In genomic region chr15:25439456-25439836, GRCh38 we compare ENCODE assay signal across 8 cellular contexts. TPM values are rescaled to one million over a fixed set of nuclear protein-coding genes. Genes with fewer than 3 reads are reported as not detected.
DNase-seq lines count a peak whose midpoint lies in the region; ATAC-seq lines count a peak whose summit lies in the region.

No MANE protein-coding gene starts in this region.

- POLR2A ChIA-PET in CD4-positive, alpha-beta memory T cell (lab: Charles Lee; ENCODE audit: partially characterized antibody): interaction anchor here (0.7 to 1.7 kb wide), 5 partner anchors 10 to 643 kb away, joined by 3 to 8 read pairs (median 3); no protein-coding TSS in a partner anchor

- CTCF ChIA-PET in CD4-positive, alpha-beta memory T cell (lab: Charles Lee; ENCODE audit: partially characterized antibody): interaction anchor here (0.7 kb wide), 1 partner anchor 42 kb away, joined by 3 read pairs; no protein-coding TSS in a partner anchor

- H3K27me3 Mint-ChIP-seq in CD4-positive, alpha-beta memory T cell: no peaks in the 10 kb centered on the region

- ATAC-seq in GM19351 (IDR thresholded peaks at IDR 0.05; ENCODE audit: unreplicated experiment) (peak; percentile 16), GM18517 (IDR thresholded peaks at IDR 0.05; ENCODE audit: unreplicated experiment) (no peak)
- ATAC-seq in stimulated activated effector memory CD8-positive, alpha-beta T cell treated with anti-CD3 and anti-CD28 coated beads, Interleukin-12 subunit alpha, Interleukin-12 subunit beta, amount 100 ng/mL, for 72 hours: peak; percentile 3

- H3K4me3 Mint-ChIP-seq in CD4-positive, alpha-beta memory T cell: peak overlapping the region; percentile 81 to 92 (median 83)
- H3K4me3 Mint-ChIP-seq in stimulated activated effector memory CD8-positive, alpha-beta T cell treated with anti-CD3 and anti-CD28 coated beads, Interleukin-12 subunit alpha, Interleukin-12 subunit beta, amount 100 ng/mL, for 72 hours: peak overlapping the region; percentile 80

- no peak for DNase-seq in CD4-positive, alpha-beta memory T cell
- DNase-seq in HS-27A (ENCODE audit: low read depth): peak; percentile 19
- peak; percentile 35 for DNase-seq in amniotic epithelial cell (ENCODE audit: low read depth)
- no peak for DNase-seq in stimulated activated effector memory CD8-positive, alpha-beta T cell treated with anti-CD3 and anti-CD28 coated beads, Interleukin-12 subunit alpha, Interleukin-12 subunit beta, amount 100 ng/mL, for 72 hours (ENCODE audit: low spot score in 2 of 2)
- DNase-seq in DMS153 (lab: John Stamatoyannopoulos, UW): no peak

- H3K36me3 ChIP-seq in CD4-positive, alpha-beta memory T cell (ENCODE audit: insufficient read depth, low read length): no peaks in the 10 kb centered on the region
- H3K36me3 ChIP-seq in iPS-15b (ENCODE audit: control insufficient read depth, insufficient read depth, low read length): no peaks in the 10 kb centered on the region

- H3K27me3 ChIP-seq in CD4-positive, alpha-beta memory T cell (ENCODE audit: insufficient read depth, low read length): no peaks in the 10 kb centered on the region
- H3K27me3 ChIP-seq in iPS-15b (ENCODE audit: control insufficient read depth, insufficient read depth, low read length): no peaks in the 10 kb centered on the region

- H3K27ac ChIP-seq in CD4-positive, alpha-beta memory T cell (ENCODE audit: low read depth, low read length): peak overlapping the region; percentile 84

- intact Hi-C loops in CD4-positive, alpha-beta memory T cell (cut with micrococcal nuclease): loop anchor here (1.0 to 10.0 kb wide), 3 partner anchors 413 to 643 kb away; no protein-coding TSS in a partner anchor

- H3K27ac Mint-ChIP-seq in CD4-positive, alpha-beta memory T cell: peak overlapping the region; percentile 62 to 89 (median 81)
- peak overlapping the region; percentile 90 for H3K27ac Mint-ChIP-seq in stimulated activated effector memory CD8-positive, alpha-beta T cell treated with anti-CD3 and anti-CD28 coated beads, Interleukin-12 subunit alpha, Interleukin-12 subunit beta, amount 100 ng/mL, for 72 hours

- H3K9me3 Mint-ChIP-seq in CD4-positive, alpha-beta memory T cell: no peaks in the 10 kb centered on the region
- no peaks in the 10 kb centered on the region for H3K9me3 Mint-ChIP-seq in stimulated activated effector memory CD8-positive, alpha-beta T cell treated with anti-CD3 and anti-CD28 coated beads, Interleukin-12 subunit alpha, Interleukin-12 subunit beta, amount 100 ng/mL, for 72 hours

- no peaks in the 10 kb centered on the region for H3K9me3 ChIP-seq in CD4-positive, alpha-beta memory T cell (ENCODE audit: control insufficient read depth in 1 of 2, low read length in 2 of 2)
- H3K9me3 ChIP-seq in iPS-15b (ENCODE audit: control insufficient read depth, insufficient read depth, low read length): no peaks in the 10 kb centered on the region

- peaks cover 4 to 8% of the 10 kb centered on the region in 2 donors for H3K36me3 Mint-ChIP-seq in CD4-positive, alpha-beta memory T cell
- no peaks in the 10 kb centered on the region for H3K36me3 Mint-ChIP-seq in stimulated activated effector memory CD8-positive, alpha-beta T cell treated with anti-CD3 and anti-CD28 coated beads, Interleukin-12 subunit alpha, Interleukin-12 subunit beta, amount 100 ng/mL, for 72 hours

- H3K4me1 ChIP-seq in CD4-positive, alpha-beta memory T cell (ENCODE audit: insufficient read depth, low read length): peaks cover 39% of the 10 kb centered on the region
- no peaks in the 10 kb centered on the region for H3K4me1 ChIP-seq in iPS-15b (ENCODE audit: control insufficient read depth, insufficient read depth, low read length)

- peak overlapping the region; percentile 67 to 73 for H3K4me3 ChIP-seq in CD4-positive, alpha-beta memory T cell (ENCODE audit: low read length in 2 of 2)
- H3K4me3 ChIP-seq in iPS-15b (ENCODE audit: low read depth, low read length): peak overlapping the region; percentile 80

- H3K9ac ChIP-seq in iPS-15b (ENCODE audit: low read depth, low read length): peak overlapping the region; percentile 91

- peaks cover 32 to 41% (median 37%) of the 10 kb centered on the region in 4 donors for H3K4me1 Mint-ChIP-seq in CD4-positive, alpha-beta memory T cell
- peaks cover 23% of the 10 kb centered on the region for H3K4me1 Mint-ChIP-seq in stimulated activated effector memory CD8-positive, alpha-beta T cell treated with anti-CD3 and anti-CD28 coated beads, Interleukin-12 subunit alpha, Interleukin-12 subunit beta, amount 100 ng/mL, for 72 hours

RNA-seq across cellular contexts. Expression of gene UBE3A, which starts 0.6 kb away (rescaled TPM):
- total RNA-seq in CD4-positive, alpha-beta memory T cell: 100 to 1,000 TPM; 115 to 140 TPM
- polyA plus RNA-seq in CD4-positive, alpha-beta memory T cell: 100 to 1,000 TPM; 122 to 127 TPM

Comparison
In these comparisons a context has a peak if more than half of its experiments do, and no peak if none do; other contexts are left out.
1. DNase-seq: peak in HS-27A (single experiment) and amniotic epithelial cell (single experiment); none in CD4-positive, alpha-beta memory T cell (0 of 5), stimulated activated effector memory CD8-positive, alpha-beta T cell treated with anti-CD3 and anti-CD28 coated beads, Interleukin-12 subunit alpha, Interleukin-12 subunit beta, amount 100 ng/mL, for 72 hours (0 of 2) and DMS153 (single experiment).